15 cellular contexts compared by ENCODE assay signal in the genomic region with DNA sequence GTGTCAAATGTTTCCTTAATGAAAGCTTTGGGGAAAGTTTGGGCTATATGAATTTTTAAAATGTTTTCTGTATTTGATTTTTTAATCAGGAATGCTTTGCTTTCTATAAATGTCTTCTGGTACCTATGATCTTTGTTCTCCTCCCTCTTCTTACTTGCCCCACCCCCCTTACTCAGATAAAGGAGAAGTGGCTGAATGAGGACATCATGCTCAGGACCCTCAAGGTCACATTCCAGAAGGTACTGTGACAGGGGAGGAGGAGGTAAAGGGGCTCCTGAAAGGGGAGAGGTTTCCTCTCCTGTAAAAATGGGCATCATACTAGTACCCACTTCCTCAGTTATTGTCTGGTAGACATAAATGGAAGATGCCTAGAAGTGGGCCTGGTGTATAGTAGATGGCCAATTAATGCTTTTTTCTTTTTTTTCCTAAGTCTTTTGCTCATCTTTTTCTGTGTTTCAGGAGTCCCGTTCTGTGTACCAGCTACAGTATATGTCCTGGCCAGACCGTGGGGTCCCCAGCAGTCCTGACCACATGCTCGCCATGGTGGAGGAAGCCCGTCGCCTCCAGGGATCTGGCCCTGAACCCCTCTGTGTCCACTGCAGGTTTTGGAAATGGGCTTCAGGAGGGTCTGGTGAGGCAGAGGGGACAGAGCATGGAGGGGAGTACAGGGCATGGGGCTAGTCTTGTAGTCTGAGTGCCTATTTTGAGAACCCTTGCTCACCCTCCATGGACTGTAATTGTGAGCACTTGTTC. TPM values are rescaled to one million over a fixed set of nuclear protein-coding genes. Genes with fewer than 3 reads are reported as not detected.
A peak's percentile ranks its signal among the peaks of the same experiment; 100 is the strongest.
DNase-seq lines count a peak whose midpoint lies in the region; ATAC-seq, FAIRE-seq and TF ChIP-seq lines count a peak whose summit lies in the region.
"Had no signal": no experiment of that assay in that cellular context is flagged by ENCODE, and none has a peak within 500 bp of the region (broad histone marks: within the 10 kb centered on the region; RNA-seq: fewer than 3 reads in every experiment).

No MANE protein-coding gene starts in this region.

- TF ChIP-seq EP300 in HepG2 (IDR thresholded peaks at IDR 0.05; ENCODE audit: low read depth in 2 of 2, low read length in 2 of 2), result no peak
- no peak for TF ChIP-seq EP300 in HepG2 (CRISPR knock-in tag; IDR thresholded peaks at IDR 0.05; ENCODE audit: borderline replicate concordance)

- DNase-seq in T-helper 2 cell treated with Interferon-gamma antibody and Interleukin-4, amounts not matched to agents 5 μg/mL and 100 μg/mL, for 36 hours (ENCODE audit: low spot score), result no peak
- DNase-seq in T-helper 2 cell (no peak), NB4 (ENCODE audit: low read depth) (peak; percentile 45), NCI-H510A (lab: John Stamatoyannopoulos, UW) (no peak), MM.1S (no peak), HepG2 (ENCODE audit: low spot score) (no peak)
- DNase-seq in central memory CD8-positive, alpha-beta T cell (ENCODE audit: low spot score in 2 of 2), result no peak
- DNase-seq: amygdala, GM23248, mammary epithelial cell, NCI-H2081, upper lobe of right lung had no signal

- POLR2A ChIA-PET in HepG2 (lab: Yijun Ruan, JAX), result no interaction called here

- no peaks in the 10 kb centered on the region for H3K9me2 ChIP-seq in MM.1S (replicated peaks; ENCODE audit: insufficient read depth, low read length)

- TF ChIP-seq CTCF in NB4 (IDR thresholded peaks at IDR 0.05; ENCODE audit: low read depth, low read length) (no peak), neutrophil (IDR thresholded peaks at IDR 0.05) (no peak), MM.1S (IDR thresholded peaks at IDR 0.05; ENCODE audit: low read length) (no peak), HepG2 (CRISPR knock-in tag; IDR thresholded peaks at IDR 0.05) (no peak)

- peaks cover 30% of the 10 kb centered on the region for H3K36me3 Mint-ChIP-seq in T-helper 2 cell treated with Interferon-gamma antibody and Interleukin-4, amounts not matched to agents 5 μg/mL and 100 μg/mL, for 36 hours (ENCODE audit: low read depth)
- peaks cover 12% of the 10 kb centered on the region for H3K36me3 Mint-ChIP-seq in central memory CD8-positive, alpha-beta T cell (ENCODE audit: insufficient read depth)

- peaks cover 39% of the 10 kb centered on the region for H3K4me1 Mint-ChIP-seq in T-helper 2 cell treated with Interferon-gamma antibody and Interleukin-4, amounts not matched to agents 5 μg/mL and 100 μg/mL, for 36 hours (ENCODE audit: low read depth)
- H3K4me1 Mint-ChIP-seq in central memory CD8-positive, alpha-beta T cell, result peaks cover 46% of the 10 kb centered on the region

- CTCF ChIA-PET in HepG2 (lab: Yijun Ruan, JAX; ENCODE audit: low intra/inter-chr PET ratio, low total read pairs), result no interaction called here

- TF ChIP-seq RAD21 in HepG2 (CRISPR knock-in tag; IDR thresholded peaks at IDR 0.05), result no peak

- H3K27me3 ChIP-seq in neutrophil (no peaks in the 10 kb centered on the region), MM.1S (replicated peaks; ENCODE audit: insufficient read depth, low read length) (no peaks in the 10 kb centered on the region), HepG2 (ENCODE audit: control insufficient read depth in 1 of 2, insufficient read depth in 2 of 2, low read length in 2 of 2) (no peaks in the 10 kb centered on the region)
- H3K27me3 ChIP-seq: upper lobe of right lung had no signal

- H2AFZ ChIP-seq in MM.1S (ENCODE audit: low read length), result no peak overlapping the region
- no peak overlapping the region for H2AFZ ChIP-seq in HepG2 (ENCODE audit: low read length)
- H2AFZ ChIP-seq: GM23248 had no signal

- WGBS in HepG2 (ENCODE audit: low lambda C conversion rate), result 92% methylated on average over 5 of the region's 5 CpGs

- H4K20me1 ChIP-seq in MM.1S (ENCODE audit: insufficient read depth, low read length) (no peaks in the 10 kb centered on the region), HepG2 (ENCODE audit: insufficient read depth, low read length) (no peaks in the 10 kb centered on the region)

- ATAC-seq in central memory CD8-positive, alpha-beta T cell (replicated peaks; ENCODE audit: extremely low read depth, poor library complexity, severe bottlenecking), result no peak
- ATAC-seq in HepG2, result no peak
- ATAC-seq: A549, SK-N-SH treated with all-trans-retinoic acid at 6 μM for 48 hours, upper lobe of right lung had no signal

- H3K4me2 ChIP-seq in MM.1S (ENCODE audit: low read depth, low read length) (no peak overlapping the region), HepG2 (ENCODE audit: low read depth, low read length) (no peak overlapping the region)
- H3K4me2 ChIP-seq: A549 had no signal

- H3K27ac Mint-ChIP-seq in T-helper 2 cell treated with Interferon-gamma antibody and Interleukin-4, amounts not matched to agents 5 μg/mL and 100 μg/mL, for 36 hours, result peak overlapping the region; percentile 6
- H3K27ac Mint-ChIP-seq in central memory CD8-positive, alpha-beta T cell (ENCODE audit: low read depth), result peak overlapping the region; percentile 94

- no TSS peak for BruUV-seq in HepG2 (replicated peaks; lab: Mats Ljungman, UMichigan)

- H3K36me3 ChIP-seq in neutrophil (peaks cover under 1% of the 10 kb centered on the region), MM.1S (replicated peaks; ENCODE audit: insufficient read depth, low read length) (no peaks in the 10 kb centered on the region), HepG2 (replicated peaks in 1 of 2; ENCODE audit: control insufficient read depth in 1 of 2, insufficient read depth in 2 of 2, low read length in 2 of 2) (peaks cover 2 to 11% of the 10 kb centered on the region in 2 experiments; a peak in 2 of 5 replicates)

- H3K4me3 Mint-ChIP-seq in T-helper 2 cell treated with Interferon-gamma antibody and Interleukin-4, amounts not matched to agents 5 μg/mL and 100 μg/mL, for 36 hours, result peak overlapping the region; percentile 89
- peak overlapping the region; percentile 91 for H3K4me3 Mint-ChIP-seq in central memory CD8-positive, alpha-beta T cell

- H3K9ac ChIP-seq in MM.1S (ENCODE audit: low read length) (no peak overlapping the region), HepG2 (ENCODE audit: insufficient read depth, low read depth, low read length) (no peak overlapping the region)
- H3K9ac ChIP-seq: GM23248 had no signal

- no peaks in the 10 kb centered on the region for H3K9me3 Mint-ChIP-seq in T-helper 2 cell treated with Interferon-gamma antibody and Interleukin-4, amounts not matched to agents 5 μg/mL and 100 μg/mL, for 36 hours
- no peaks in the 10 kb centered on the region for H3K9me3 Mint-ChIP-seq in central memory CD8-positive, alpha-beta T cell

- H3K4me3 ChIP-seq in NB4 (ENCODE audit: low read depth, low read length), result no peak overlapping the region
- no peak overlapping the region for H3K4me3 ChIP-seq in neutrophil (ENCODE audit: low read depth in 1 of 2, low read length in 1 of 2)
- no peak overlapping the region for H3K4me3 ChIP-seq in MM.1S (ENCODE audit: low read length)
- H3K4me3 ChIP-seq in HepG2 (replicated peaks in 1 of 3; ENCODE audit: insufficient read depth in 1 of 3, low read depth in 2 of 3, low read length in 3 of 3), result no peak overlapping the region
- H3K4me3 ChIP-seq: A549, GM23248, upper lobe of right lung had no signal

- H3K27me3 Mint-ChIP-seq in T-helper 2 cell treated with Interferon-gamma antibody and Interleukin-4, amounts not matched to agents 5 μg/mL and 100 μg/mL, for 36 hours (ENCODE audit: low read depth), result peaks cover 10% of the 10 kb centered on the region
- no peaks in the 10 kb centered on the region for H3K27me3 Mint-ChIP-seq in central memory CD8-positive, alpha-beta T cell

- intact Hi-C loops in HepG2 (cut with micrococcal nuclease; ENCODE audit: unreplicated experiment), result no loop called here

- TF ChIP-seq POLR2A in NB4 (IDR thresholded peaks at IDR 0.05; ENCODE audit: extremely low read depth, insufficient read length), result no peak
- TF ChIP-seq POLR2A in HepG2 (IDR thresholded peaks at IDR 0.05; ENCODE audit: insufficient read depth in 1 of 2, low read depth in 2 of 2, low read length in 2 of 2), result no peak

- H3K4me1 ChIP-seq in neutrophil (ENCODE audit: control insufficient read depth in 1 of 2, insufficient read depth in 1 of 2, low read depth in 1 of 2, low read length in 1 of 2) (peaks cover 74 to 76% of the 10 kb centered on the region in 2 experiments), MM.1S (ENCODE audit: low read length) (peaks cover 8% of the 10 kb centered on the region; the same call in 1 of the 2 replicates), HepG2 (ENCODE audit: insufficient read depth, low read length) (no peaks in the 10 kb centered on the region)

- no peak for FAIRE-seq in HepG2 (lab: Jason Lieb, UNC)
- FAIRE-seq: A549 had no signal

- H3F3A ChIP-seq in MM.1S (ENCODE audit: insufficient read depth, low read length), result no peaks in the 10 kb centered on the region

- in situ Hi-C loops in HepG2 (cut with HindIII; ENCODE audit: extremely low pct_ligation_motif_present, low pct_unique_long_range_greater_than_20kb), result no loop called here

- H3K27ac ChIP-seq in neutrophil (peak overlapping the region; percentile 91), MM.1S (ENCODE audit: low read length) (no peak overlapping the region), HepG2 (ENCODE audit: extremely low read length, insufficient read depth, low read length) (no peak overlapping the region)
- H3K27ac ChIP-seq: GM23248, upper lobe of right lung had no signal

- H3K79me2 ChIP-seq in MM.1S (ENCODE audit: low read length) (peaks cover 28% of the 10 kb centered on the region), HepG2 (ENCODE audit: insufficient read depth, low read length) (no peaks in the 10 kb centered on the region)

- H3K9me3 ChIP-seq in neutrophil (no peaks in the 10 kb centered on the region), MM.1S (replicated peaks; ENCODE audit: insufficient read depth, low read length) (no peaks in the 10 kb centered on the region), HepG2 (ENCODE audit: low read length) (no peaks in the 10 kb centered on the region)
- H3K9me3 ChIP-seq: A549, upper lobe of right lung had no signal

RNA-seq across cellular contexts. Expression of gene PTPN18, which starts 13.9 kb away (rescaled TPM):
- total RNA-seq in HepG2 (2016; rRNA removed; fragmentation: Illumina TruSeq; extraction: Trizol), result 10.8 and 14.8 TPM in 2 replicates
- 8.0 and 13.0 TPM in 2 replicates for total RNA-seq in HepG2 (2016; cell fraction: cytosol; rRNA removed; fragmentation: Illumina TruSeq; extraction: Trizol; ENCODE audit: low read depth)
- 7.6 and 15.8 TPM in 2 replicates for total RNA-seq in HepG2 (2016; cell fraction: insoluble cytoplasmic fraction; rRNA removed; fragmentation: Illumina TruSeq; extraction: Trizol)
- total RNA-seq in HepG2 (2016; cell fraction: membrane; rRNA removed; fragmentation: Illumina TruSeq; extraction: Trizol), result 16.2 and 20.0 TPM in 2 replicates
- 20.9 and 28.1 TPM in 2 replicates for total RNA-seq in HepG2 (2016; cell fraction: nucleus; rRNA removed; fragmentation: Illumina TruSeq; extraction: Trizol)
- polyA plus RNA-seq in HepG2 (2011; rRNA removed), result 39.5 and 39.6 TPM in 2 replicates
- polyA plus RNA-seq in HepG2 (2011; cell fraction: cytosol; rRNA removed), result 19.5 and 25.1 TPM in 2 replicates
- 126 and 152 TPM in 2 replicates for polyA plus RNA-seq in HepG2 (2011; cell fraction: nucleus; rRNA removed)
- 18.3 and 19.5 TPM in 2 replicates for polyA plus RNA-seq in HepG2 (2012)
- polyA plus RNA-seq in HepG2 (2016; cell fraction: cytosol; fragmentation: Illumina TruSeq; extraction: Trizol; ENCODE audit: low read depth), result 10.6 and 15.8 TPM in 2 replicates
- 14.2 and 24.0 TPM in 2 replicates for polyA plus RNA-seq in HepG2 (2016; cell fraction: insoluble cytoplasmic fraction; fragmentation: Illumina TruSeq; extraction: Trizol; ENCODE audit: low read depth)
- polyA plus RNA-seq in HepG2 (2016; cell fraction: membrane; fragmentation: Illumina TruSeq; extraction: Trizol; ENCODE audit: low read depth), result 22.4 and 27.8 TPM in 2 replicates
- polyA plus RNA-seq in HepG2 (2016; cell fraction: nucleus; fragmentation: Illumina TruSeq; extraction: Trizol; ENCODE audit: insufficient read depth, low read depth), result 91.6 and 101 TPM in 2 replicates
- polyA minus RNA-seq in HepG2 (2011; rRNA and poly(A)+ RNA removed; ENCODE audit: low replicate concordance), result 47.1 and 49.5 TPM in 2 replicates
- 13.8 and 15.2 TPM in 2 replicates for polyA minus RNA-seq in HepG2 (2011; cell fraction: cytosol; rRNA and poly(A)+ RNA removed)
- 62.4 and 69.0 TPM in 2 replicates for polyA minus RNA-seq in HepG2 (2011; cell fraction: nucleus; rRNA and poly(A)+ RNA removed)

RNA-seq across cellular contexts. Expression of gene IMP4, which starts 27.1 kb away (rescaled TPM):
- 142 and 153 TPM in 2 replicates for total RNA-seq in HepG2 (2016; rRNA removed; fragmentation: Illumina TruSeq; extraction: Trizol)
- total RNA-seq in HepG2 (2016; cell fraction: cytosol; rRNA removed; fragmentation: Illumina TruSeq; extraction: Trizol; ENCODE audit: low read depth), result 85.2 and 85.6 TPM in 2 replicates
- total RNA-seq in HepG2 (2016; cell fraction: insoluble cytoplasmic fraction; rRNA removed; fragmentation: Illumina TruSeq; extraction: Trizol), result 148 and 152 TPM in 2 replicates
- 114 and 119 TPM in 2 replicates for total RNA-seq in HepG2 (2016; cell fraction: membrane; rRNA removed; fragmentation: Illumina TruSeq; extraction: Trizol)
- 83.0 and 87.0 TPM in 2 replicates for total RNA-seq in HepG2 (2016; cell fraction: nucleus; rRNA removed; fragmentation: Illumina TruSeq; extraction: Trizol)
- polyA plus RNA-seq in HepG2 (2011; rRNA removed), result 158 and 167 TPM in 2 replicates
- polyA plus RNA-seq in HepG2 (2011; cell fraction: cytosol; rRNA removed), result 161 and 264 TPM in 2 replicates
- 321 and 379 TPM in 2 replicates for polyA plus RNA-seq in HepG2 (2011; cell fraction: nucleus; rRNA removed)
- 91.4 and 129 TPM in 2 replicates for polyA plus RNA-seq in HepG2 (2012)
- polyA plus RNA-seq in HepG2 (2016; cell fraction: cytosol; fragmentation: Illumina TruSeq; extraction: Trizol; ENCODE audit: low read depth), result 122 and 142 TPM in 2 replicates
- polyA plus RNA-seq in HepG2 (2016; cell fraction: insoluble cytoplasmic fraction; fragmentation: Illumina TruSeq; extraction: Trizol; ENCODE audit: low read depth), result 167 and 186 TPM in 2 replicates
- polyA plus RNA-seq in HepG2 (2016; cell fraction: membrane; fragmentation: Illumina TruSeq; extraction: Trizol; ENCODE audit: low read depth), result 126 and 131 TPM in 2 replicates
- 177 and 185 TPM in 2 replicates for polyA plus RNA-seq in HepG2 (2016; cell fraction: nucleus; fragmentation: Illumina TruSeq; extraction: Trizol; ENCODE audit: insufficient read depth, low read depth)
- polyA minus RNA-seq in HepG2 (2011; rRNA and poly(A)+ RNA removed; ENCODE audit: low replicate concordance), result 143 and 197 TPM in 2 replicates
- polyA minus RNA-seq in HepG2 (2011; cell fraction: cytosol; rRNA and poly(A)+ RNA removed), result 41.3 and 41.8 TPM in 2 replicates
- polyA minus RNA-seq in HepG2 (2011; cell fraction: nucleus; rRNA and poly(A)+ RNA removed), result 91.3 and 103 TPM in 2 replicates
